ENCODE assay signal across 8 cellular contexts in genomic region chr6:41786451-41787218, GRCh38. TPM values are rescaled to one million over a fixed set of nuclear protein-coding genes. Genes with fewer than 3 reads are reported as not detected.
A peak's percentile ranks its signal among the peaks of the same experiment; 100 is the strongest.
DNase-seq lines count a peak whose midpoint lies in the region; ATAC-seq, FAIRE-seq and TF ChIP-seq lines count a peak whose summit lies in the region.

No MANE protein-coding gene starts in this region.

- H3K27me3 Mint-ChIP-seq in activated T-cell treated with anti-CD3 and anti-CD28 coated beads, Interleukin-2, amount 50 U/mL, for 24 hours, result peaks cover 3% of the 10 kb centered on the region

- CTCF ChIA-PET in OCI-LY7 (lab: Charles Lee; ENCODE audit: unreplicated experiment), result interaction anchor here (0.8 to 1.4 kb wide), 4 partner anchors 70 to 255 kb away, joined by 3 to 5 read pairs (median 4); partner anchors contain the start of gene BYSL

- H3K4me1 ChIP-seq in OCI-LY7 (ENCODE audit: insufficient read depth, low read length, poor library complexity, severe bottlenecking), result peaks cover 41% of the 10 kb centered on the region
- peaks cover 0 to 21% of the 10 kb centered on the region in 2 donors for H3K4me1 ChIP-seq in esophagus (ENCODE audit: control insufficient read depth in 2 of 2, insufficient read depth in 2 of 2, low read length in 1 of 2)
- peaks cover 17% of the 10 kb centered on the region for H3K4me1 ChIP-seq in muscle layer of colon (ENCODE audit: insufficient read depth, low read length)

- H3K36me3 Mint-ChIP-seq in activated T-cell treated with anti-CD3 and anti-CD28 coated beads, Interleukin-2, amount 50 U/mL, for 24 hours (ENCODE audit: low read depth), result peaks cover 46% of the 10 kb centered on the region

- no peak for FAIRE-seq in HTR-8/SVneo (lab: Jason Lieb, UNC)

- POLR2A ChIA-PET in OCI-LY7 (lab: Charles Lee), result interaction anchor here (0.6 to 2.8 kb wide), 6 partner anchors 13 to 262 kb away, joined by 3 to 11 read pairs (median 4); partner anchors contain the start of genes BYSL, CCND3, MED20 and TAF8

- H3K27ac ChIP-seq in OCI-LY7 (ENCODE audit: low read depth, low read length, poor library complexity, severe bottlenecking), result peak overlapping the region; percentile 81
- H3K27ac ChIP-seq in esophagus (ENCODE audit: low read depth in 2 of 2, low read length in 1 of 2), result peak overlapping the region; percentile 97 to 99
- H3K27ac ChIP-seq in muscle layer of colon (ENCODE audit: low read depth, low read length), result peak overlapping the region; percentile 100

- peak overlapping the region; percentile 96 for H3K27ac Mint-ChIP-seq in activated T-cell treated with anti-CD3 and anti-CD28 coated beads, Interleukin-2, amount 50 U/mL, for 24 hours

- no peaks in the 10 kb centered on the region for H3K9me3 Mint-ChIP-seq in activated T-cell treated with anti-CD3 and anti-CD28 coated beads, Interleukin-2, amount 50 U/mL, for 24 hours

- H3K4me1 Mint-ChIP-seq in activated T-cell treated with anti-CD3 and anti-CD28 coated beads, Interleukin-2, amount 50 U/mL, for 24 hours (ENCODE audit: low read depth), result peaks cover 25% of the 10 kb centered on the region

- H2AFZ ChIP-seq in OCI-LY7 (ENCODE audit: low read length), result peak overlapping the region; percentile 57

- peaks cover 4% of the 10 kb centered on the region; the same call in 1 of the 2 replicates for H4K20me1 ChIP-seq in OCI-LY7 (ENCODE audit: insufficient read depth, low read length)

- 1% methylated on average over 53 to 58 of the region's 58 CpGs for WGBS in esophagus, 2 donors

- peak; percentile 13 for ATAC-seq in GM19468 (IDR thresholded peaks at IDR 0.05; ENCODE audit: extremely low read depth, unreplicated experiment)

- intact Hi-C loops in OCI-LY7 (cut with micrococcal nuclease; ENCODE audit: unreplicated experiment), result loop anchor here (1.0 to 10.0 kb wide), 5 partner anchors 109 to 668 kb away; partner anchors contain the start of genes BYSL, CCND3, MED20 and TRERF1

- no peaks in the 10 kb centered on the region for H3K9me2 ChIP-seq in OCI-LY7 (ENCODE audit: insufficient read depth, low read length)

- H3K79me2 ChIP-seq in OCI-LY7 (ENCODE audit: insufficient read depth, low read depth, low read length), result peaks cover 34% of the 10 kb centered on the region; the same call in 1 of the 2 replicates

- BruUV-seq in OCI-LY7 (replicated peaks; lab: Mats Ljungman, UMichigan), result no TSS peak

- H3K4me3 ChIP-seq in OCI-LY7 (ENCODE audit: low read depth, low read length, poor library complexity, severe bottlenecking), result peak overlapping the region; percentile 86
- H3K4me3 ChIP-seq in esophagus (ENCODE audit: low read depth in 1 of 2, low read length in 2 of 2), result peak overlapping the region; percentile 66 to 94
- H3K4me3 ChIP-seq in muscle layer of colon (ENCODE audit: low read depth in 1 of 2, low read length in 2 of 2), result peak overlapping the region; percentile 88 to 98

- H3K9ac ChIP-seq in muscle layer of colon (ENCODE audit: low read length), result peak overlapping the region; percentile 98

- DNase-seq in COLO829 (ENCODE audit: low spot score), result peak; percentile 66
- DNase-seq in HTR-8/SVneo (ENCODE audit: insufficient read length, low spot score), result peak; percentile 82
- peak; percentile 89 for DNase-seq in OCI-LY7 (ENCODE audit: low spot score)
- peak; percentile 94 for DNase-seq in activated T-cell treated with anti-CD3 and anti-CD28 coated beads, Interleukin-2, amount 50 U/mL, for 24 hours
- DNase-seq in stimulated activated CD8-positive, alpha-beta memory T cell treated with anti-CD3 and anti-CD28 coated beads, Interleukin-7, amount 100 ng/mL, for 1 hour (ENCODE audit: low read depth in 2 of 2), result peak; percentile 78 to 82

- H3K27me3 ChIP-seq in esophagus (ENCODE audit: control insufficient read depth in 1 of 2, insufficient read depth in 2 of 2, low read length in 2 of 2) (no peaks in the 10 kb centered on the region), muscle layer of colon (ENCODE audit: control insufficient read depth in 1 of 2, insufficient read depth in 2 of 2, low read length in 2 of 2) (no peaks in the 10 kb centered on the region)

- H3K9me3 ChIP-seq in OCI-LY7 (ENCODE audit: low read length), result no peaks in the 10 kb centered on the region
- H3K9me3 ChIP-seq in esophagus (ENCODE audit: control insufficient read depth in 2 of 2, insufficient read depth in 1 of 2, low read depth in 1 of 2, low read length in 1 of 2), result no peaks in the 10 kb centered on the region
- no peaks in the 10 kb centered on the region for H3K9me3 ChIP-seq in muscle layer of colon (ENCODE audit: low read length)

- peaks cover 29% of the 10 kb centered on the region for H3K36me3 ChIP-seq in OCI-LY7 (ENCODE audit: insufficient read depth, low read length)
- H3K36me3 ChIP-seq in esophagus (ENCODE audit: control insufficient read depth in 2 of 2, insufficient read depth in 2 of 2, low read length in 1 of 2), result peaks cover 3 to 13% of the 10 kb centered on the region in 2 donors
- H3K36me3 ChIP-seq in muscle layer of colon (ENCODE audit: insufficient read depth, low read length), result peaks cover 22% of the 10 kb centered on the region

- peak overlapping the region; percentile 91 for H3K4me2 ChIP-seq in OCI-LY7 (ENCODE audit: low read length)

- peak overlapping the region; percentile 97 for H3K4me3 Mint-ChIP-seq in activated T-cell treated with anti-CD3 and anti-CD28 coated beads, Interleukin-2, amount 50 U/mL, for 24 hours

- TF ChIP-seq CTCF in OCI-LY7 (conservative IDR thresholded peaks at IDR 0.05; ENCODE audit: low read length), result peak; percentile 75

RNA-seq across cellular contexts. Expression of gene TOMM6, which starts 0.9 kb away (rescaled TPM):
- total RNA-seq in OCI-LY7 (2014; rRNA removed; shearing (Covaris generic)), result 84.9 and 131 TPM in 2 replicates
- total RNA-seq in OCI-LY7 (2022), result 213 and 277 TPM in 2 replicates
- 100 to 1,000 TPM; 179 to 226 TPM for polyA plus RNA-seq in esophagus

RNA-seq across cellular contexts. Expression of gene PRICKLE4, which starts 6.1 kb away (rescaled TPM):
- 0.93 and 1.8 TPM in 2 replicates for total RNA-seq in OCI-LY7 (2014; rRNA removed; shearing (Covaris generic))
- total RNA-seq in OCI-LY7 (2022), result 1.2 and 2.6 TPM in 2 replicates
- 1 to 10 TPM; 7.3 to 8.9 TPM for polyA plus RNA-seq in esophagus

RNA-seq across cellular contexts. Expression of gene FRS3, which starts 6.9 kb away (rescaled TPM):
- total RNA-seq in OCI-LY7 (2014; rRNA removed; shearing (Covaris generic)), result 5.6 and 8.2 TPM in 2 replicates
- total RNA-seq in OCI-LY7 (2022), result 7.9 and 8.7 TPM in 2 replicates
- polyA plus RNA-seq in esophagus, result 1 to 10 TPM; 1.6 to 3.3 TPM

RNA-seq across cellular contexts. Expression of gene PGC, which starts 39.4 kb away (rescaled TPM):
- total RNA-seq in OCI-LY7 (2014; rRNA removed; shearing (Covaris generic)), result not detected in 2 replicates
- total RNA-seq in OCI-LY7 (2022), result not detected in 2 replicates
- polyA plus RNA-seq in esophagus, result 10 to 100 TPM in 1 of 2 donors, 1 to 10 TPM in 1; 1.6 to 13.4 TPM

RNA-seq across cellular contexts. Expression of gene TFEB, which starts 51.2 kb away (rescaled TPM):
- 25.3 and 36.8 TPM in 2 replicates for total RNA-seq in OCI-LY7 (2014; rRNA removed; shearing (Covaris generic))
- total RNA-seq in OCI-LY7 (2022), result 48.6 and 60.0 TPM in 2 replicates
- 10 to 100 TPM in 1 of 2 donors, 1 to 10 TPM in 1; 8.9 to 15.0 TPM for polyA plus RNA-seq in esophagus

Comparison
In these comparisons a context has a peak if more than half of its experiments do, and no peak if none do; other contexts are left out.
1. Peak in every context shown above with its lines: DNase-seq, ATAC-seq, H3K4me3 ChIP-seq and H3K27ac ChIP-seq.